8 cellular contexts compared by ENCODE assay signal in the genomic region with DNA sequence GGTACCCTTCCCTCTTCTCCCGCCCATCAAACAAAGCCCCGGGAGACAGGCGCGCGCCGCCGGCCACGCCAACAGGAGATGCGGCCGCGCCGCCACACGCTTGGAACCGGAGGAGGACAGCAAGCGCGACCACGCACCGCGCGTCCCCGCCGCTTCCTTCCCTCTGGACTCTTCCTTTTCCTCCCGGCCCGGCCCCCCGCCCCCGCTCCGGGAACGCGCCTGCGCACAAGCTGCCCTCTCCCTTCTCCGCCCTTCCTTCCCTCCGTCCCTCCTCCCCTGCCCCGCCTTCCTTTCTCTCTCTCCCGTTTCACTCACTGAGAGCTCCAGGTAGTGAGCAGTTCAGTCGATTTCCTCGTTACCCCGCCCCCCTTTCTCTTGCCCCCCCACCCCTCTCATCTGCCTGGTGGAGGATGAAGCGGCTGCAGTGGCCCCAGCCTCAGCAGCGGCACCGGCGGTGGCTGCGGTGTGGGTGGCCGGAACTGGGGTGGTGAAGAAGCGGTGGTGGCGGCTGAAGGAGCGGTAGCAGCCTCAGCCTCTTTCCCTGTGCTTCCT.
DNase-seq lines count a peak whose midpoint lies in the region; ATAC-seq lines count a peak whose summit lies in the region.

Gene RASA1 (plus strand): TSS at position 310 of the 552 bp plus-strand sequence. CDS start 569 bp downstream, outside the sequence.

- peak within 1 kb of the TSS; percentile 86 for H3K9ac ChIP-seq in SK-N-MC (ENCODE audit: insufficient read length)

- peaks cover 32% of the 10 kb centered on the region for H3K4me1 Mint-ChIP-seq in activated naive CD4-positive, alpha-beta T cell treated with anti-CD3 and anti-CD28 coated beads, Interleukin-2, amount 10 ng/mL, durations not matched to agents 7 days and 5 days

- H3K36me3 ChIP-seq in SK-N-MC (ENCODE audit: insufficient read depth, low read length), result no peaks in the 10 kb centered on the region; the same call in 1 of the 2 replicates

- CTCF ChIA-PET in activated naive CD4-positive, alpha-beta T cell treated with anti-CD3 and anti-CD28 coated beads, Interleukin-2, amount 10 ng/mL, durations not matched to agents 7 days and 5 days (lab: Charles Lee), result interaction anchor here (1.5 to 2.0 kb wide), 2 partner anchors 133 to 281 kb away, joined by 3 to 7 read pairs; no protein-coding TSS in a partner anchor

- peak; percentile 56 for ATAC-seq in HG02588 (IDR thresholded peaks at IDR 0.05; ENCODE audit: unreplicated experiment)

- H3K27ac ChIP-seq in SK-N-MC (peak within 1 kb of the TSS; percentile 75; the same call in 1 of the 2 replicates), substantia nigra (ENCODE audit: low read depth, low read length, poor library complexity, severe bottlenecking) (peak within 1 kb of the TSS; percentile 94)

- H3K27me3 Mint-ChIP-seq in activated naive CD4-positive, alpha-beta T cell treated with anti-CD3 and anti-CD28 coated beads, Interleukin-2, amount 10 ng/mL, durations not matched to agents 7 days and 5 days, result peaks cover 11% of the 10 kb centered on the region

- peaks cover 9% of the 10 kb centered on the region for H3K36me3 Mint-ChIP-seq in activated naive CD4-positive, alpha-beta T cell treated with anti-CD3 and anti-CD28 coated beads, Interleukin-2, amount 10 ng/mL, durations not matched to agents 7 days and 5 days

- peak within 1 kb of the TSS; percentile 97 for H3K4me3 Mint-ChIP-seq in activated naive CD4-positive, alpha-beta T cell treated with anti-CD3 and anti-CD28 coated beads, Interleukin-2, amount 10 ng/mL, durations not matched to agents 7 days and 5 days

- H3K9me3 ChIP-seq in SK-N-MC (ENCODE audit: low read depth, low read length), result no peaks in the 10 kb centered on the region

- H3K9me3 Mint-ChIP-seq in activated naive CD4-positive, alpha-beta T cell treated with anti-CD3 and anti-CD28 coated beads, Interleukin-2, amount 10 ng/mL, durations not matched to agents 7 days and 5 days, result no peaks in the 10 kb centered on the region

- peak within 1 kb of the TSS; percentile 87 for H3K27ac Mint-ChIP-seq in activated naive CD4-positive, alpha-beta T cell treated with anti-CD3 and anti-CD28 coated beads, Interleukin-2, amount 10 ng/mL, durations not matched to agents 7 days and 5 days

- DNase-seq in NCI-H1048 (lab: John Stamatoyannopoulos, UW), result peak; percentile 90
- peak; percentile 47 for DNase-seq in SK-N-MC (ENCODE audit: low read depth, low spot score)
- DNase-seq in activated naive CD4-positive, alpha-beta T cell treated with anti-CD3 and anti-CD28 coated beads, Interleukin-2, amount 10 ng/mL, durations not matched to agents 7 days and 5 days, result peak; percentile 89
- peak; percentile 89 for DNase-seq in germinal center (ENCODE audit: low spot score)
- DNase-seq in non-pigmented ciliary epithelial cell (ENCODE audit: low read depth), result peak; percentile 55
- DNase-seq in substantia nigra (lab: John Stamatoyannopoulos, UW), result peak; percentile 67 to 97 (median 92)

- peak within 1 kb of the TSS; percentile 75 for H3K4me3 ChIP-seq in GM08714 (ENCODE audit: low read length)
- peak within 1 kb of the TSS; percentile 88 for H3K4me3 ChIP-seq in SK-N-MC

Comparison
In these comparisons a context has a peak if more than half of its experiments do, and no peak if none do; other contexts are left out.
1. Peak in every context shown above with its lines: DNase-seq, ATAC-seq, H3K4me3 ChIP-seq and H3K27ac ChIP-seq.